1 cellular context compared by ENCODE assay signal in the genomic region with DNA sequence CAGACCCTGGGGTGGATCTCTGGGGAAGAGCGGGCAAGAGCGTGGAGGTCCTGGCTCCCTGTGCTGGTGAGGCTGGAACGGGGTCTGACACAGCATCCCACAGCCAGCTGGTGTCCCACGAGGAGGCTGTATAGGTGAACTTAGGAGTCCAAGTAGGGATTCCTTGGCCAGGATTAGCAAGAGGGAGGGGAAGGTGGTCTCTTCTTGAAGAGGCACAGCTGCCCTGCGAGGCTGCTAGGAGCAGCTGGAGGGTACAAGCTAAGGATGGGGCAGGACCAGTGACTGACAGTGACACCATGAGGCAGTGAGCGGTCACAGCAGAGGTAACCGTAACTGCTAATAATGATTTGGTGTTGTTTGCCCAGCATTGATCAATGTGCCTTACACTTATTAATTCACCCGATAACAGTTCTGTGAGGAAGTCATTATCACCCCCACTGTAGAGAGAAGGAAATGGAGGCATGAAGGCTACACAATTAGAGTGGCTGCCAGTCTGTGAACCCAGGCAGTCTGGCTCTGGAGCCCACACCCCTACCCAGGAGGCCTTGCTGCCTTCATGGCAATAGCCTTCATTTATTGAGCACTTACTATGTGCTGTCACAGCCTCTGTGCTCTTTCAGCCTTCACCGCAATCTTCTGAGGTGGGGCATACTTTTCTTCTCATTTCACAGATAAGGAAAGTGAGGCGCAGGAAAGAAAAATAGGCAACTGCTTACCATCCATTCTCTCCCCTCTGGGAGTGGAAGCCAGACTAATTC.
A peak's percentile ranks its signal among the peaks of the same experiment; 100 is the strongest.
TF ChIP-seq lines count a peak whose summit lies in the region.

No MANE protein-coding gene starts in this region.

TF ChIP-seq in K562, 482 proteins besides CTCF, POLR2A, EP300 and RAD21 (continues in another document):
- TF ChIP-seq PRDM10 (IDR thresholded peaks at IDR 0.05; ENCODE audit: partially characterized antibody) (no peak), FOXA1 (IDR thresholded peaks at IDR 0.05; ENCODE audit: borderline replicate concordance) (no peak), ZNF212 (CRISPR knock-in tag; IDR thresholded peaks at IDR 0.05) (no peak), AFF4 (CRISPR knock-in tag; IDR thresholded peaks at IDR 0.05) (no peak), ZNF764 (CRISPR knock-in tag; IDR thresholded peaks at IDR 0.05; ENCODE audit: low read depth) (no peak), RHOXF2B (CRISPR knock-in tag; conservative IDR thresholded peaks at IDR 0.05) (no peak), FOXJ3 (CRISPR knock-in tag; IDR thresholded peaks at IDR 0.05) (no peak), SETDB1 (IDR thresholded peaks at IDR 0.05; ENCODE audit: low read length) (no peak), KAT7 (CRISPR knock-in tag; IDR thresholded peaks at IDR 0.05; ENCODE audit: borderline replicate concordance) (no peak), CTBP1 (IDR thresholded peaks at IDR 0.05; ENCODE audit: borderline replicate concordance) (peak; percentile 30; the same call in 1 of the 2 replicates), ZNF507 (tag; conservative IDR thresholded peaks at IDR 0.05) (no peak), CHD4 (IDR thresholded peaks at IDR 0.05; ENCODE audit: insufficient read depth, insufficient replicate concordance, low read depth, low read length, poor library complexity, severe bottlenecking) (no peak), USF1 (CRISPR knock-in tag; IDR thresholded peaks at IDR 0.05) (peak; percentile 13; the same call in 1 of the 2 replicates), ZNF655 (CRISPR knock-in tag; IDR thresholded peaks at IDR 0.05) (no peak), RAD51 (IDR thresholded peaks at IDR 0.05; ENCODE audit: borderline replicate concordance, low read depth) (no peak), ZNF644 (tag; IDR thresholded peaks at IDR 0.05; ENCODE audit: low read depth) (no peak), POLR3G (IDR thresholded peaks at IDR 0.05; ENCODE audit: extremely low read depth, insufficient read length, insufficient replicate concordance) (no peak), CC2D1A (IDR thresholded peaks at IDR 0.05) (0 out of 2 replicates have a peak, but pooled peaks have one; percentile 37), KDM1A (IDR thresholded peaks at IDR 0.05) (no peak), DMBX1 (CRISPR knock-in tag; IDR thresholded peaks at IDR 0.05; ENCODE audit: borderline replicate concordance) (no peak), CHD2 (IDR thresholded peaks at IDR 0.05; ENCODE audit: low read depth, low read length) (no peak), CREB1 (IDR thresholded peaks at IDR 0.05) (no peak), CREB1 (CRISPR knock-in tag; IDR thresholded peaks at IDR 0.05) (no peak), BRD4 (IDR thresholded peaks at IDR 0.05) (0 out of 2 replicates have a peak, but pooled peaks have one; percentile 41), SAP30 (IDR thresholded peaks at IDR 0.05; ENCODE audit: borderline replicate concordance, insufficient read depth, low read depth, low read length, poor library complexity, severe bottlenecking) (no peak), PCBP2 (IDR thresholded peaks at IDR 0.05; ENCODE audit: low read depth, low read length, poor library complexity, severe bottlenecking) (no peak), ZNF75A (CRISPR knock-in tag; IDR thresholded peaks at IDR 0.05) (no peak), MAX (CRISPR knock-in tag; IDR thresholded peaks at IDR 0.05) (0 out of 2 replicates have a peak, but pooled peaks have one; percentile 11), DACH1 (IDR thresholded peaks at IDR 0.05; ENCODE audit: partially characterized antibody) (peak; percentile 6), ZNF830 (CRISPR knock-in tag; IDR thresholded peaks at IDR 0.05) (no peak), BCL6 (CRISPR knock-in tag; IDR thresholded peaks at IDR 0.05) (no peak), HNRNPH1 (optimal IDR thresholded peaks at IDR 0.05; ENCODE audit: low read depth, low read length) (no peak), TBP (optimal IDR thresholded peaks at IDR 0.05; ENCODE audit: low read depth, low read length) (no peak), CEBPZ (IDR thresholded peaks at IDR 0.05; ENCODE audit: borderline replicate concordance, low read depth, low read length) (no peak), ZNF165 (CRISPR knock-in tag; IDR thresholded peaks at IDR 0.05; ENCODE audit: borderline replicate concordance) (no peak), CREM (IDR thresholded peaks at IDR 0.05; ENCODE audit: low read depth) (0 out of 2 replicates have a peak, but pooled peaks have one; percentile 29), RBM17 (IDR thresholded peaks at IDR 0.05; ENCODE audit: borderline replicate concordance, low read depth, low read length) (no peak)
- TF ChIP-seq, protein P1, sequence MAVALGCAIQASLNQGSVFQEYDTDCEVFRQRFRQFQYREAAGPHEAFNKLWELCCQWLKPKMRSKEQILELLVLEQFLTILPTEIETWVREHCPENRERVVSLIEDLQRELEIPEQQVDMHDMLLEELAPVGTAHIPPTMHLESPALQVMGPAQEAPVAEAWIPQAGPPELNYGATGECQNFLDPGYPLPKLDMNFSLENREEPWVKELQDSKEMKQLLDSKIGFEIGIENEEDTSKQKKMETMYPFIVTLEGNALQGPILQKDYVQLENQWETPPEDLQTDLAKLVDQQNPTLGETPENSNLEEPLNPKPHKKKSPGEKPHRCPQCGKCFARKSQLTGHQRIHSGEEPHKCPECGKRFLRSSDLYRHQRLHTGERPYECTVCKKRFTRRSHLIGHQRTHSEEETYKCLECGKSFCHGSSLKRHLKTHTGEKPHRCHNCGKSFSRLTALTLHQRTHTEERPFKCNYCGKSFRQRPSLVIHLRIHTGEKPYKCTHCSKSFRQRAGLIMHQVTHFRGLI (CRISPR knock-in tag; IDR thresholded peaks at IDR 0.05): no peak
- TF ChIP-seq, protein P2, sequence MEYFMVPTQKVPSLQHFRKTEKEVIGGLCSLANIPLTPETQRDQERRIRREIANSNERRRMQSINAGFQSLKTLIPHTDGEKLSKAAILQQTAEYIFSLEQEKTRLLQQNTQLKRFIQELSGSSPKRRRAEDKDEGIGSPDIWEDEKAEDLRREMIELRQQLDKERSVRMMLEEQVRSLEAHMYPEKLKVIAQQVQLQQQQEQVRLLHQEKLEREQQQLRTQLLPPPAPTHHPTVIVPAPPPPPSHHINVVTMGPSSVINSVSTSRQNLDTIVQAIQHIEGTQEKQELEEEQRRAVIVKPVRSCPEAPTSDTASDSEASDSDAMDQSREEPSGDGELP (CRISPR knock-in tag; IDR thresholded peaks at IDR 0.05; ENCODE audit: borderline replicate concordance): peak; percentile 51; the same call in 1 of the 2 replicates
- TF ChIP-seq, protein P3, sequence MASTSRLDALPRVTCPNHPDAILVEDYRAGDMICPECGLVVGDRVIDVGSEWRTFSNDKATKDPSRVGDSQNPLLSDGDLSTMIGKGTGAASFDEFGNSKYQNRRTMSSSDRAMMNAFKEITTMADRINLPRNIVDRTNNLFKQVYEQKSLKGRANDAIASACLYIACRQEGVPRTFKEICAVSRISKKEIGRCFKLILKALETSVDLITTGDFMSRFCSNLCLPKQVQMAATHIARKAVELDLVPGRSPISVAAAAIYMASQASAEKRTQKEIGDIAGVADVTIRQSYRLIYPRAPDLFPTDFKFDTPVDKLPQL (IDR thresholded peaks at IDR 0.05; ENCODE audit: extremely low read depth, insufficient read length): no peak
